31 cellular contexts compared by ENCODE assay signal in the genomic region with DNA sequence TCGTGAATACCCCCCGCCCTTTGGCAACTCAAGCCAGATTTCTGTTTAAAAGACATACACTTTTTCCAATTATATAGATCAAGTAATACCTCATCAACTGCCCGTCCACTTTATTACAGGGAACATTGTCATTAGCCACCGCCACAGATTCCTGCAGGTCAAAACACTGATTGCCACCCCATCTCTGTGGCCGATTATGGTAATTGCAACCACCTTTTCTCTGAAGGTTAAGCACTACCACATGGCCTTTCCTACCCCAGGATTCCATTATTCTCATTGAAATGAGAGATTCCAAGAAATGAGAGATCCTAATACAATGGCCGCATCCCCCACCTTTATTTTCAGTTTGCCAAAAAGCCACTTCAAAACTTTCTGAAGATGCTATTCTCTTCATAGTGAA.
"Had no signal": no experiment of that assay in that cellular context is flagged by ENCODE, and none has a peak within 500 bp of the region (broad histone marks: within the 10 kb centered on the region; RNA-seq: fewer than 3 reads in every experiment).

No MANE protein-coding gene starts in this region.

- H3K9me3 ChIP-seq: esophagus squamous epithelium, heart right ventricle, lower lobe of right lung, ovary, psoas muscle, spleen, transverse colon, upper lobe of right lung, uterus had no signal

- H3K27ac Mint-ChIP-seq: immature natural killer cell; nephron progenitor cell; stimulated activated memory B cell treated with anti-CD40 and anti-IgM and Interleukin-4, amounts not matched to agents 10 μg/mL and 1 μg/mL and 100 μg/mL, for 72 hours had no signal

- H3K9me3 Mint-ChIP-seq: naive thymus-derived CD8-positive, alpha-beta T cell; nephron progenitor cell; stimulated activated memory B cell treated with anti-CD40 and anti-IgM and Interleukin-4, amounts not matched to agents 10 μg/mL and 1 μg/mL and 100 μg/mL, for 72 hours had no signal

- H3K4me3 ChIP-seq: coronary artery, esophagus squamous epithelium, heart right ventricle, lower lobe of right lung, ovary, psoas muscle, skin epidermis, spleen, transverse colon, upper lobe of right lung, uterus had no signal

- H3K36me3 Mint-ChIP-seq: immature natural killer cell; stimulated activated memory B cell treated with anti-CD40 and anti-IgM and Interleukin-4, amounts not matched to agents 10 μg/mL and 1 μg/mL and 100 μg/mL, for 72 hours had no signal

- H3K27ac ChIP-seq: coronary artery, esophagus squamous epithelium, heart right ventricle, lower lobe of right lung, ovary, psoas muscle, skin epidermis, spleen, transverse colon, upper lobe of right lung, uterus had no signal

- H3K36me3 ChIP-seq: esophagus squamous epithelium, heart right ventricle, lower lobe of right lung, ovary, spleen, transverse colon, upper lobe of right lung, uterus had no signal

- H3K27me3 ChIP-seq: esophagus squamous epithelium, heart right ventricle, spleen, transverse colon, upper lobe of right lung, uterus had no signal

- ATAC-seq: heart right ventricle; left colon; left ventricle myocardium superior; lower lobe of right lung; naive thymus-derived CD8-positive, alpha-beta T cell; psoas muscle; right cardiac atrium; stimulated activated memory B cell treated with anti-CD40 and anti-IgM and Interleukin-4, amounts not matched to agents 10 μg/mL and 1 μg/mL and 100 μg/mL, for 72 hours; stimulated activated naive CD8-positive, alpha-beta T cell treated with anti-CD3 and anti-CD28 coated beads, Interleukin-15, Interleukin-2, amounts not matched to agents 100 U/mL and 50 U/mL, for 24 hours; upper lobe of right lung had no signal

- DNase-seq: dermis blood vessel endothelial cell; effector memory CD4-positive, alpha-beta T cell; erythroblast; esophagus squamous epithelium; foreskin melanocyte; glutamatergic neuron; heart right ventricle; hippocampal formation; immature natural killer cell; islet precursor cell; kidney glomerular epithelial cell; left colon; left ventricle myocardium superior; lower lobe of right lung; naive thymus-derived CD8-positive, alpha-beta T cell; nephron progenitor cell; occipital lobe; ovary; posterior cingulate gyrus; psoas muscle; right cardiac atrium; spleen; stimulated activated CD4-positive, alpha-beta T cell treated with anti-CD3 and anti-CD28 coated beads, Interleukin-4, amount 100 ng/mL, for 4 hours; stimulated activated naive CD8-positive, alpha-beta T cell treated with anti-CD3 and anti-CD28 coated beads, Interleukin-15, Interleukin-2, amounts not matched to agents 100 U/mL and 50 U/mL, for 24 hours; transverse colon; upper lobe of right lung; uterus had no signal

- H3K4me3 Mint-ChIP-seq: immature natural killer cell; naive thymus-derived CD8-positive, alpha-beta T cell; nephron progenitor cell; stimulated activated memory B cell treated with anti-CD40 and anti-IgM and Interleukin-4, amounts not matched to agents 10 μg/mL and 1 μg/mL and 100 μg/mL, for 72 hours had no signal

- FAIRE-seq: endometrium had no signal

- H3K4me1 Mint-ChIP-seq: immature natural killer cell; stimulated activated memory B cell treated with anti-CD40 and anti-IgM and Interleukin-4, amounts not matched to agents 10 μg/mL and 1 μg/mL and 100 μg/mL, for 72 hours had no signal

- H3K4me1 ChIP-seq: heart right ventricle, lower lobe of right lung, psoas muscle, spleen, transverse colon, upper lobe of right lung, uterus had no signal

- H3K27me3 Mint-ChIP-seq: stimulated activated memory B cell treated with anti-CD40 and anti-IgM and Interleukin-4, amounts not matched to agents 10 μg/mL and 1 μg/mL and 100 μg/mL, for 72 hours had no signal
